ENCODE assay signal across 1 cellular context in genomic region chr5:154857534-154858250, GRCh38.
TF ChIP-seq lines count a peak whose summit lies in the region.

No MANE protein-coding gene starts in this region.

TF ChIP-seq in HepG2, 621 proteins besides CTCF, POLR2A, EP300 and RAD21 (continued from another document and continues in another):
- TF ChIP-seq HINFP (CRISPR knock-in tag; IDR thresholded peaks at IDR 0.05; ENCODE audit: low read depth) (no peak), ZBTB44 (CRISPR knock-in tag; IDR thresholded peaks at IDR 0.05) (no peak), HOXD1 (CRISPR knock-in tag; IDR thresholded peaks at IDR 0.05) (0 out of 2 replicates have a peak, but pooled peaks have one; percentile 21), HMGXB4 (CRISPR knock-in tag; IDR thresholded peaks at IDR 0.05; ENCODE audit: borderline replicate concordance in 1 of 2, low read depth in 1 of 2) (no peak; a peak in 1 of 4 replicates), SRSF4 (IDR thresholded peaks at IDR 0.05; ENCODE audit: low read depth, low read length, poor library complexity, severe bottlenecking) (no peak), POGZ (CRISPR knock-in tag; IDR thresholded peaks at IDR 0.05) (no peak), NONO (IDR thresholded peaks at IDR 0.05) (no peak), NONO (CRISPR knock-in tag; conservative IDR thresholded peaks at IDR 0.05) (0 out of 2 replicates have a peak, but pooled peaks have one; percentile 21), ZNF589 (CRISPR knock-in tag; conservative IDR thresholded peaks at IDR 0.05) (no peak), CSRNP2 (CRISPR knock-in tag; conservative IDR thresholded peaks at IDR 0.05; ENCODE audit: low read depth) (no peak), ARID3A (IDR thresholded peaks at IDR 0.05; ENCODE audit: low read depth, low read length) (no peak), ZNF280B (CRISPR knock-in tag; IDR thresholded peaks at IDR 0.05; ENCODE audit: borderline replicate concordance) (peak; percentile 48; the same call in 1 of the 2 replicates), SMYD3 (CRISPR knock-in tag; IDR thresholded peaks at IDR 0.05) (no peak), IRX3 (CRISPR knock-in tag; IDR thresholded peaks at IDR 0.05; ENCODE audit: borderline replicate concordance, low read depth) (no peak), XBP1 (CRISPR knock-in tag; IDR thresholded peaks at IDR 0.05) (0 out of 2 replicates have a peak, but pooled peaks have one; percentile 48), ZNF225 (CRISPR knock-in tag; IDR thresholded peaks at IDR 0.05) (no peak), KAT8 (CRISPR knock-in tag; IDR thresholded peaks at IDR 0.05) (peak; percentile 15; the same call in 1 of the 2 replicates), CHCHD3 (CRISPR knock-in tag; IDR thresholded peaks at IDR 0.05) (no peak), NFKBIZ (CRISPR knock-in tag; IDR thresholded peaks at IDR 0.05) (no peak), ZNF710 (CRISPR knock-in tag; IDR thresholded peaks at IDR 0.05; ENCODE audit: borderline replicate concordance) (peak; percentile 23; the same call in 1 of the 2 replicates), SALL1 (CRISPR knock-in tag; IDR thresholded peaks at IDR 0.05) (peak; percentile 54), ZNF83 (CRISPR knock-in tag; IDR thresholded peaks at IDR 0.05; ENCODE audit: borderline replicate concordance) (no peak), IKZF1 (IDR thresholded peaks at IDR 0.05) (no peak), ZNF546 (CRISPR knock-in tag; conservative IDR thresholded peaks at IDR 0.05) (no peak), MIXL1 (CRISPR knock-in tag; IDR thresholded peaks at IDR 0.05) (no peak), ZSCAN21 (CRISPR knock-in tag; IDR thresholded peaks at IDR 0.05; ENCODE audit: borderline replicate concordance) (no peak), RBFOX2 (IDR thresholded peaks at IDR 0.05; ENCODE audit: low read depth, low read length) (peak; percentile 88), SALL2 (CRISPR knock-in tag; IDR thresholded peaks at IDR 0.05) (no peak; the same call in 1 of the 2 replicates), YEATS4 (CRISPR knock-in tag; IDR thresholded peaks at IDR 0.05; ENCODE audit: borderline replicate concordance) (no peak; the same call in 1 of the 2 replicates), ATF7-NPFF (CRISPR knock-in tag; IDR thresholded peaks at IDR 0.05; ENCODE audit: low read depth) (peak; percentile 49; the same call in 1 of the 2 replicates), SNRNP70 (IDR thresholded peaks at IDR 0.05; ENCODE audit: low read depth, low read length) (no peak), TSC22D2 (CRISPR knock-in tag; IDR thresholded peaks at IDR 0.05; ENCODE audit: borderline replicate concordance) (no peak), RBM22 (optimal IDR thresholded peaks at IDR 0.05; ENCODE audit: low read length) (peak; percentile 60), MLXIP (CRISPR knock-in tag; IDR thresholded peaks at IDR 0.05; ENCODE audit: borderline replicate concordance) (0 out of 2 replicates have a peak, but pooled peaks have one; percentile 9), MXD3 (CRISPR knock-in tag; IDR thresholded peaks at IDR 0.05) (peak; percentile 28; the same call in 1 of the 2 replicates), ZNF556 (CRISPR knock-in tag; IDR thresholded peaks at IDR 0.05; ENCODE audit: borderline replicate concordance) (no peak), MZF1 (CRISPR knock-in tag; IDR thresholded peaks at IDR 0.05; ENCODE audit: borderline replicate concordance) (no peak), BATF2 (CRISPR knock-in tag; IDR thresholded peaks at IDR 0.05) (no peak; the same call in 1 of the 2 replicates), FOXC1 (CRISPR knock-in tag; IDR thresholded peaks at IDR 0.05; ENCODE audit: borderline replicate concordance) (peak; percentile 85), ZNF770 (CRISPR knock-in tag; IDR thresholded peaks at IDR 0.05) (peak; percentile 51; the same call in 1 of the 2 replicates), CHD4 (IDR thresholded peaks at IDR 0.05; ENCODE audit: borderline replicate concordance, low read length) (no peak), ZNF496 (CRISPR knock-in tag; IDR thresholded peaks at IDR 0.05; ENCODE audit: insufficient replicate concordance) (no peak), ZNF30 (CRISPR knock-in tag; IDR thresholded peaks at IDR 0.05) (0 out of 2 replicates have a peak, but pooled peaks have one; percentile 75), MEIS1 (CRISPR knock-in tag; IDR thresholded peaks at IDR 0.05; ENCODE audit: borderline replicate concordance) (no peak)
